In genomic region chr12:53235742-53236442, GRCh38 we compare ENCODE assay signal across 15 cellular contexts. TPM values are rescaled to one million over a fixed set of nuclear protein-coding genes. Genes with fewer than 3 reads are reported as not detected.
A peak's percentile ranks its signal among the peaks of the same experiment; 100 is the strongest.
DNase-seq lines count a peak whose midpoint lies in the region; ATAC-seq and TF ChIP-seq lines count a peak whose summit lies in the region.
"Had no signal": no experiment of that assay in that cellular context is flagged by ENCODE, and none has a peak within 500 bp of the region (broad histone marks: within the 10 kb centered on the region; RNA-seq: fewer than 3 reads in every experiment).

No MANE protein-coding gene starts in this region.

- DNase-seq in stimulated activated CD4-positive, alpha-beta T cell treated with anti-CD3 and anti-CD28 coated beads, Interleukin-4, amount 100 ng/mL, for 1 hour, result peak; percentile 35
- no peak for DNase-seq in stimulated activated CD4-positive, alpha-beta T cell treated with anti-CD3 and anti-CD28 coated beads, Interleukin-2, amount 100 ng/mL, for 48 hours
- peak; percentile 48 to 63 for DNase-seq in activated T-cell treated with anti-CD3 and anti-CD28 coated beads, Interleukin-2, amount 50 U/mL, for 48 hours
- DNase-seq in islet precursor cell (peak; percentile 68), type B pancreatic cell (ENCODE audit: extremely low spot score, unreplicated experiment) (no peak), hypothalamus (lab: John Stamatoyannopoulos, UW) (no peak), AG08396 (ENCODE audit: low spot score) (no peak)
- DNase-seq: left colon, NCI-H1092 treated with DMSO at 0.1 percent for 48 hours, NCI-H510A treated with DMSO at 0.1 percent for 48 hours, ovary had no signal

- H3K9me3 Mint-ChIP-seq in type B pancreatic cell, result no peaks in the 10 kb centered on the region
- H3K9me3 Mint-ChIP-seq: dendritic cell treated with granulocyte-macrophage colony-stimulating factor and Interleukin-4, amounts not matched to agents 40 ng/mL and 50 ng/mL, for 4 days had no signal

- TF ChIP-seq CTCF in type B pancreatic cell (conservative IDR thresholded peaks at IDR 0.05), result no peak

- peaks cover 3% of the 10 kb centered on the region for H3K27me3 Mint-ChIP-seq in type B pancreatic cell

- no peaks in the 10 kb centered on the region for H3K36me3 Mint-ChIP-seq in type B pancreatic cell

- no peak for ATAC-seq in HG02571 (IDR thresholded peaks at IDR 0.05; ENCODE audit: unreplicated experiment)
- ATAC-seq: left colon, Right ventricle myocardium inferior had no signal

- H3K27ac Mint-ChIP-seq in type B pancreatic cell, result peak overlapping the region; percentile 26
- H3K27ac Mint-ChIP-seq: dendritic cell treated with granulocyte-macrophage colony-stimulating factor and Interleukin-4, amounts not matched to agents 40 ng/mL and 50 ng/mL, for 4 days had no signal

- H3K4me3 Mint-ChIP-seq in type B pancreatic cell, result peak overlapping the region; percentile 31
- H3K4me3 Mint-ChIP-seq: dendritic cell treated with granulocyte-macrophage colony-stimulating factor and Interleukin-4, amounts not matched to agents 40 ng/mL and 50 ng/mL, for 4 days had no signal

- peaks cover 31% of the 10 kb centered on the region for H3K4me1 Mint-ChIP-seq in type B pancreatic cell (ENCODE audit: unreplicated experiment)

RNA-seq across cellular contexts. Expression of gene RARG, which starts 3.9 kb away (rescaled TPM):
- 74.5 and 89.9 TPM in 2 replicates for total RNA-seq in type B pancreatic cell (ENCODE audit: low replicate concordance)

RNA-seq across cellular contexts. Expression of gene ITGB7, which starts 28.8 kb away (rescaled TPM):
- total RNA-seq in type B pancreatic cell (ENCODE audit: low replicate concordance), result 3.2 and 4.2 TPM in 2 replicates
- total RNA-seq: frontal cortex had no signal

RNA-seq across cellular contexts. Expression of gene ESPL1, which starts 32.2 kb away (rescaled TPM):
- total RNA-seq in type B pancreatic cell (ENCODE audit: low replicate concordance), result 35.1 and 50.0 TPM in 2 replicates

RNA-seq across cellular contexts. Expression of gene CSAD, which starts 55.2 kb away (rescaled TPM):
- total RNA-seq in type B pancreatic cell (ENCODE audit: low replicate concordance), result 30.6 and 49.3 TPM in 2 replicates

RNA-seq across cellular contexts. Expression of gene ZNF740, which starts 55.4 kb away (rescaled TPM):
- total RNA-seq in type B pancreatic cell (ENCODE audit: low replicate concordance), result 49.2 and 72.2 TPM in 2 replicates

Comparison
In these comparisons a context has a peak if more than half of its experiments do, and no peak if none do; other contexts are left out.
1. DNase-seq: peak in stimulated activated CD4-positive, alpha-beta T cell treated with anti-CD3 and anti-CD28 coated beads, Interleukin-4, amount 100 ng/mL, for 1 hour (single experiment), activated T-cell treated with anti-CD3 and anti-CD28 coated beads, Interleukin-2, amount 50 U/mL, for 48 hours (2 of 2) and islet precursor cell (single experiment); none in stimulated activated CD4-positive, alpha-beta T cell treated with anti-CD3 and anti-CD28 coated beads, Interleukin-2, amount 100 ng/mL, for 48 hours (0 of 2), type B pancreatic cell (single experiment), hypothalamus (0 of 51) and AG08396 (single experiment).